Comparison of ENCODE assay signal across 2 cellular contexts in genomic region chr12:48219635-48220034, GRCh38.
A peak's percentile ranks its signal among the peaks of the same experiment; 100 is the strongest.
TF ChIP-seq lines count a peak whose summit lies in the region.

No MANE protein-coding gene starts in this region.

TF ChIP-seq in SK-N-SH treated with all-trans-retinoic acid at 6 μM for 48 hours, 23 proteins besides CTCF, POLR2A, EP300 and RAD21 (continued from another document):
- TF ChIP-seq TSHZ2 (CRISPR knock-in tag; IDR thresholded peaks at IDR 0.05) (no peak), ARNTL (CRISPR knock-in tag; IDR thresholded peaks at IDR 0.05; ENCODE audit: borderline replicate concordance, low read depth) (no peak), ISL1 (CRISPR knock-in tag; IDR thresholded peaks at IDR 0.05) (peak; percentile 58), ZFP30 (CRISPR knock-in tag; IDR thresholded peaks at IDR 0.05) (no peak)
TF ChIP-seq in SK-N-SH treated with all-trans-retinoic acid at 6 μM for 48 hours: peak in this region for 1.

TF ChIP-seq in SK-N-SH, 30 proteins besides CTCF, POLR2A, EP300 and RAD21 (continued from another document):
- no peak for TF ChIP-seq REST (IDR thresholded peaks at IDR 0.05; ENCODE audit: low read depth, low read length)
- TF ChIP-seq SIN3A (IDR thresholded peaks at IDR 0.05; ENCODE audit: borderline replicate concordance, low read depth, low read length), result no peak
- no peak for TF ChIP-seq CHD2 (IDR thresholded peaks at IDR 0.05; ENCODE audit: low read length, partially characterized antibody)
- TF ChIP-seq GABPA (IDR thresholded peaks at IDR 0.05; ENCODE audit: low read depth), result no peak
- no peak for TF ChIP-seq POLR2AphosphoS5 (IDR thresholded peaks at IDR 0.05; ENCODE audit: low read depth, low read length)
- no peak for TF ChIP-seq MEF2A (IDR thresholded peaks at IDR 0.05; ENCODE audit: borderline replicate concordance, low read depth)
- TF ChIP-seq MXI1 (IDR thresholded peaks at IDR 0.05; ENCODE audit: low read depth, low read length), result no peak
- no peak for TF ChIP-seq NFIC (IDR thresholded peaks at IDR 0.05; ENCODE audit: borderline replicate concordance)
- no peak for TF ChIP-seq GATA2 (CRISPR knock-in tag; IDR thresholded peaks at IDR 0.05)
- no peak for TF ChIP-seq USF2 (IDR thresholded peaks at IDR 0.05; ENCODE audit: borderline replicate concordance, low read depth, low read length)
- no peak for TF ChIP-seq TEAD4 (IDR thresholded peaks at IDR 0.05; ENCODE audit: borderline replicate concordance, insufficient read depth)
- no peak for TF ChIP-seq USF1 (IDR thresholded peaks at IDR 0.05; ENCODE audit: borderline replicate concordance, low read depth)
- TF ChIP-seq RXRA (IDR thresholded peaks at IDR 0.05; ENCODE audit: borderline replicate concordance, low read depth), result no peak
